1 cellular context compared by ENCODE assay signal in the genomic region with DNA sequence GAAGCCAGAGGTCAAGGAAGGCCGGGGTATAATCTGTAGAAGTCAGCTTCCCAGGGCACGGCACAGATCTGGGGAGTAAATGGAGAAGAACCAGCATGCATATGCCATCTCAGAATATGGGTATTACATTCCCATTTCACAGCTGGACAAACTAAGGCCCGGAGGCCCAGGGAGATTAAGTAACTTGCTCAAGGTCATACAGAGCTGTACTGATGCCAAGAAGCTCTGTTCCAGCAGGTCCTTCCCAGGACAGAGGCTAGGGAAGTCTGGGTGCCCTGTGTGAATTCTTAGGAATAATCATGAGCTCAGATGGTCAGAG.
A peak's percentile ranks its signal among the peaks of the same experiment; 100 is the strongest.
TF ChIP-seq lines count a peak whose summit lies in the region.

No MANE protein-coding gene starts in this region.

TF ChIP-seq in HepG2, 621 proteins besides CTCF, POLR2A, EP300 and RAD21 (continued from another document):
- TF ChIP-seq, protein P1, sequence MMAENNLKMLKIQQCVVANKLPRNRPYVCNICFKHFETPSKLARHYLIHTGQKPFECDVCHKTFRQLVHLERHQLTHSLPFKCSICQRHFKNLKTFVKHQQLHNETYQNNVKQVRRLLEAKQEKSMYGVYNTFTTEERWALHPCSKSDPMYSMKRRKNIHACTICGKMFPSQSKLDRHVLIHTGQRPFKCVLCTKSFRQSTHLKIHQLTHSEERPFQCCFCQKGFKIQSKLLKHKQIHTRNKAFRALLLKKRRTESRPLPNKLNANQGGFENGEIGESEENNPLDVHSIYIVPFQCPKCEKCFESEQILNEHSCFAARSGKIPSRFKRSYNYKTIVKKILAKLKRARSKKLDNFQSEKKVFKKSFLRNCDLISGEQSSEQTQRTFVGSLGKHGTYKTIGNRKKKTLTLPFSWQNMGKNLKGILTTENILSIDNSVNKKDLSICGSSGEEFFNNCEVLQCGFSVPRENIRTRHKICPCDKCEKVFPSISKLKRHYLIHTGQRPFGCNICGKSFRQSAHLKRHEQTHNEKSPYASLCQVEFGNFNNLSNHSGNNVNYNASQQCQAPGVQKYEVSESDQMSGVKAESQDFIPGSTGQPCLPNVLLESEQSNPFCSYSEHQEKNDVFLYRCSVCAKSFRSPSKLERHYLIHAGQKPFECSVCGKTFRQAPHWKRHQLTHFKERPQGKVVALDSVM (CRISPR knock-in tag; IDR thresholded peaks at IDR 0.05), result peak; percentile 48; the same call in 1 of the 2 replicates
- TF ChIP-seq GLI4 (CRISPR knock-in tag; IDR thresholded peaks at IDR 0.05; ENCODE audit: borderline replicate concordance), result 0 out of 2 replicates have a peak, but pooled peaks have one; percentile 4
- no peak for TF ChIP-seq AKAP8 (CRISPR knock-in tag; IDR thresholded peaks at IDR 0.05)
- no peak for TF ChIP-seq ZSCAN22 (CRISPR knock-in tag; IDR thresholded peaks at IDR 0.05)
- no peak; the same call in 1 of the 2 replicates for TF ChIP-seq SALL1 (CRISPR knock-in tag; IDR thresholded peaks at IDR 0.05)
- TF ChIP-seq SOX13 (IDR thresholded peaks at IDR 0.05), result 0 out of 2 replicates have a peak, but pooled peaks have one; percentile 6
- no peak for TF ChIP-seq SOX13 (CRISPR knock-in tag; conservative IDR thresholded peaks at IDR 0.05 in 1 of 2, IDR thresholded peaks at IDR 0.05 in 1 of 2)
- no peak for TF ChIP-seq ZNF563 (CRISPR knock-in tag; IDR thresholded peaks at IDR 0.05)
- TF ChIP-seq KDM1A (CRISPR knock-in tag; IDR thresholded peaks at IDR 0.05), result peak; percentile 100
- no peak for TF ChIP-seq KDM5B (CRISPR knock-in tag; IDR thresholded peaks at IDR 0.05; ENCODE audit: borderline replicate concordance)
- TF ChIP-seq SP140L (CRISPR knock-in tag; IDR thresholded peaks at IDR 0.05; ENCODE audit: borderline replicate concordance), result no peak
- no peak for TF ChIP-seq ZNF883 (CRISPR knock-in tag; IDR thresholded peaks at IDR 0.05; ENCODE audit: not compliant biosample characterization)
- TF ChIP-seq TOE1 (CRISPR knock-in tag; IDR thresholded peaks at IDR 0.05), result no peak
- no peak for TF ChIP-seq CEBPB (IDR thresholded peaks at IDR 0.05; ENCODE audit: borderline replicate concordance, low read depth, low read length)
- no peak for TF ChIP-seq ZNF543 (CRISPR knock-in tag; IDR thresholded peaks at IDR 0.05)
- no peak for TF ChIP-seq ZBTB8A (CRISPR knock-in tag; IDR thresholded peaks at IDR 0.05; ENCODE audit: borderline replicate concordance, low read depth)
- no peak for TF ChIP-seq ZBTB3 (CRISPR knock-in tag; IDR thresholded peaks at IDR 0.05; ENCODE audit: borderline replicate concordance, low read depth)
- peak; percentile 100 for TF ChIP-seq ZMYM3 (CRISPR knock-in tag; IDR thresholded peaks at IDR 0.05)
- TF ChIP-seq ADNP (CRISPR knock-in tag; IDR thresholded peaks at IDR 0.05), result peak; percentile 100
- TF ChIP-seq KAT7 (CRISPR knock-in tag; IDR thresholded peaks at IDR 0.05; ENCODE audit: borderline replicate concordance), result 0 out of 2 replicates have a peak, but pooled peaks have one; percentile 41
- no peak for TF ChIP-seq PITX1 (CRISPR knock-in tag; IDR thresholded peaks at IDR 0.05)
- TF ChIP-seq JARID2 (CRISPR knock-in tag; IDR thresholded peaks at IDR 0.05; ENCODE audit: insufficient replicate concordance), result no peak
- no peak for TF ChIP-seq ASH2L (IDR thresholded peaks at IDR 0.05; ENCODE audit: insufficient read length, low read depth, low read length)
- TF ChIP-seq MTF1 (CRISPR knock-in tag; IDR thresholded peaks at IDR 0.05), result no peak
- TF ChIP-seq ZSCAN21 (CRISPR knock-in tag; IDR thresholded peaks at IDR 0.05; ENCODE audit: borderline replicate concordance), result no peak
- TF ChIP-seq ZFP36 (IDR thresholded peaks at IDR 0.05; ENCODE audit: borderline replicate concordance, low read depth, low read length, partially characterized antibody), result peak; percentile 6
- peak; percentile 94 for TF ChIP-seq ZMYM2 (CRISPR knock-in tag; IDR thresholded peaks at IDR 0.05)
- peak; percentile 31; the same call in 1 of the 2 replicates for TF ChIP-seq ATF7-NPFF (CRISPR knock-in tag; IDR thresholded peaks at IDR 0.05; ENCODE audit: low read depth)
- TF ChIP-seq RBM22 (optimal IDR thresholded peaks at IDR 0.05; ENCODE audit: low read length), result peak; percentile 28
- TF ChIP-seq ZNF644 (CRISPR knock-in tag; IDR thresholded peaks at IDR 0.05; ENCODE audit: low read depth), result 0 out of 2 replicates have a peak, but pooled peaks have one; percentile 25
- TF ChIP-seq GTF3A (CRISPR knock-in tag; conservative IDR thresholded peaks at IDR 0.05), result 0 out of 2 replicates have a peak, but pooled peaks have one; percentile 1
- no peak for TF ChIP-seq ZNF724P (CRISPR knock-in tag; IDR thresholded peaks at IDR 0.05; ENCODE audit: borderline replicate concordance)
- TF ChIP-seq MAFK (conservative IDR thresholded peaks at IDR 0.05 in 1 of 2, IDR thresholded peaks at IDR 0.05 in 1 of 2; ENCODE audit: low read length in 2 of 2), result no peak
- TF ChIP-seq MLLT10 (CRISPR knock-in tag; IDR thresholded peaks at IDR 0.05), result no peak
- TF ChIP-seq MAZ (IDR thresholded peaks at IDR 0.05; ENCODE audit: borderline replicate concordance, low read depth, low read length), result no peak
- TF ChIP-seq MAZ (CRISPR knock-in tag; IDR thresholded peaks at IDR 0.05; ENCODE audit: low read depth), result no peak
- TF ChIP-seq CEBPG (CRISPR knock-in tag; IDR thresholded peaks at IDR 0.05), result peak; percentile 23; the same call in 1 of the 2 replicates
